Comparison of ENCODE assay signal across 23 cellular contexts in genomic region chr2:109256921-109257320, GRCh38.
A peak's percentile ranks its signal among the peaks of the same experiment; 100 is the strongest.
DNase-seq lines count a peak whose midpoint lies in the region; ATAC-seq, FAIRE-seq and TF ChIP-seq lines count a peak whose summit lies in the region.
"Had no signal": no experiment of that assay in that cellular context is flagged by ENCODE, and none has a peak within 500 bp of the region (broad histone marks: within the 10 kb centered on the region; RNA-seq: fewer than 3 reads in every experiment).

No MANE protein-coding gene starts in this region.

- intact Hi-C loops in spleen (cut with DNase I; ENCODE audit: low total_unique reads): no loop called here
- intact Hi-C loops in colonic mucosa (cut with DNase I): no loop called here

- H3K27ac ChIP-seq in astrocyte (ENCODE audit: low read depth, low read length) (no peak overlapping the region), spleen (no peak overlapping the region), colonic mucosa (no peak overlapping the region)
- H3K27ac ChIP-seq: 22Rv1 had no signal

- H3K27me3 ChIP-seq in astrocyte (ENCODE audit: insufficient read depth, low read length) (peaks cover 7% of the 10 kb centered on the region), spleen (replicated peaks in 1 of 7) (no peaks in the 10 kb centered on the region), colonic mucosa (no peaks in the 10 kb centered on the region)
- H3K27me3 ChIP-seq: neutrophil, Peyer's patch, tibial nerve had no signal

- peaks cover 69% of the 10 kb centered on the region for H4K20me1 ChIP-seq in astrocyte (ENCODE audit: insufficient read depth, low read length)

- H3K36me3 ChIP-seq in astrocyte (ENCODE audit: insufficient read depth, low read length) (no peaks in the 10 kb centered on the region), spleen (no peaks in the 10 kb centered on the region), colonic mucosa (no peaks in the 10 kb centered on the region)
- H3K36me3 ChIP-seq: neutrophil, Peyer's patch, tibial nerve had no signal

- H3K4me1 ChIP-seq in astrocyte (ENCODE audit: insufficient read depth, low read length) (no peaks in the 10 kb centered on the region), spleen (peaks cover 23 to 63% (median 33%) of the 10 kb centered on the region in 6 donors), colonic mucosa (no peaks in the 10 kb centered on the region)

- no peak overlapping the region for H3K4me3 Mint-ChIP-seq in astrocyte (ENCODE audit: unreplicated experiment)
- H3K4me3 Mint-ChIP-seq: activated T-cell treated with anti-CD3 and anti-CD28 coated beads, Interleukin-2, amount 50 U/mL, for 24 hours; CD4-positive, alpha-beta T cell; mesothelial cell of epicardium had no signal

- no peak overlapping the region for H3K27ac Mint-ChIP-seq in astrocyte (ENCODE audit: unreplicated experiment)
- H3K27ac Mint-ChIP-seq: activated T-cell treated with anti-CD3 and anti-CD28 coated beads, Interleukin-2, amount 50 U/mL, for 24 hours; CD4-positive, alpha-beta T cell; mesothelial cell of epicardium had no signal

- TF ChIP-seq CTCF in astrocyte (IDR thresholded peaks at IDR 0.05; ENCODE audit: insufficient read depth, low read depth, low read length): no peak
- TF ChIP-seq CTCF in spleen (IDR thresholded peaks at IDR 0.05 in 8 of 11, conservative IDR thresholded peaks at IDR 0.05 in 3 of 11): no peak
- no peak for TF ChIP-seq CTCF in colonic mucosa (IDR thresholded peaks at IDR 0.05)

- H3K4me3 ChIP-seq in astrocyte (ENCODE audit: insufficient read depth, low read depth, low read length) (no peak overlapping the region), spleen (no peak overlapping the region), colonic mucosa (no peak overlapping the region)
- H3K4me3 ChIP-seq: Peyer's patch, tibial nerve had no signal

- H2AFZ ChIP-seq in astrocyte (ENCODE audit: low read depth, low read length): no peak overlapping the region

- H3K36me3 Mint-ChIP-seq in astrocyte (ENCODE audit: low read depth, unreplicated experiment): peaks cover 2% of the 10 kb centered on the region
- H3K36me3 Mint-ChIP-seq: mesothelial cell of epicardium had no signal

- no peaks in the 10 kb centered on the region for H3K9me3 ChIP-seq in astrocyte (ENCODE audit: insufficient read depth, low read depth, low read length)
- no peaks in the 10 kb centered on the region for H3K9me3 ChIP-seq in spleen
- no peaks in the 10 kb centered on the region for H3K9me3 ChIP-seq in colonic mucosa
- H3K9me3 ChIP-seq: neutrophil, Peyer's patch, tibial nerve had no signal

- WGBS in spleen, 5 donors: 78 to 93% (median 80%) methylated on average over 7 of the region's 7 CpGs

- H3K4me2 ChIP-seq in astrocyte (ENCODE audit: low read length): no peak overlapping the region

- peaks cover 9% of the 10 kb centered on the region for H3K4me1 Mint-ChIP-seq in astrocyte (ENCODE audit: low read depth, unreplicated experiment)
- H3K4me1 Mint-ChIP-seq: mesothelial cell of epicardium had no signal

- peaks cover 3% of the 10 kb centered on the region for H3K79me2 ChIP-seq in astrocyte (ENCODE audit: insufficient read depth, low read length)

- DNase-seq in activated T-cell treated with anti-CD3 and anti-CD28 coated beads, Interleukin-2, amount 50 U/mL, for 1 hour: peak; percentile 2
- DNase-seq in activated T-cell treated with anti-CD3 and anti-CD28 coated beads for 4 hours: no peak
- peak; percentile 18 for DNase-seq in astrocyte (ENCODE audit: low read depth)
- DNase-seq in hepatic stellate cell (ENCODE audit: low spot score): peak; percentile 45
- peak; percentile 52 for DNase-seq in spleen
- DNase-seq in colonic mucosa: no peak
- DNase-seq in NCI-H2196 (lab: John Stamatoyannopoulos, UW; ENCODE audit: unreplicated experiment): no peak
- DNase-seq: activated T-cell treated with anti-CD3 and anti-CD28 coated beads, Interleukin-2, amount 50 U/mL, for 24 hours; CD4-positive, alpha-beta T cell; central memory CD4-positive, alpha-beta T cell; DMS79 treated with DMSO at 0.1 percent for 48 hours; NCI-H748 treated with DMSO at 0.1 percent for 48 hours; Peyer's patch; stimulated activated CD4-positive, alpha-beta T cell treated with anti-CD3 and anti-CD28 coated beads, Interleukin-4, amount 100 ng/mL, for 24 hours; stimulated activated CD8-positive, alpha-beta memory T cell treated with anti-CD3 and anti-CD28 coated beads, Interleukin-4, amount 100 ng/mL, for 48 hours had no signal

- peaks cover 27% of the 10 kb centered on the region for H3K27me3 Mint-ChIP-seq in astrocyte (ENCODE audit: low read depth, unreplicated experiment)
- H3K27me3 Mint-ChIP-seq: activated T-cell treated with anti-CD3 and anti-CD28 coated beads, Interleukin-2, amount 50 U/mL, for 24 hours; CD4-positive, alpha-beta T cell had no signal

- H3K9ac ChIP-seq in astrocyte (ENCODE audit: low read length) (no peak overlapping the region), colonic mucosa (ENCODE audit: low read depth in 2 of 2, low read length in 2 of 2) (no peak overlapping the region)

- no peak for ATAC-seq in GM18870 (IDR thresholded peaks at IDR 0.05; ENCODE audit: unreplicated experiment)

- no peak for FAIRE-seq in astrocyte (lab: Jason Lieb, UNC)
- FAIRE-seq: endometrium, GM19239, TTC549 had no signal

- no peak for TF ChIP-seq POLR2A in spleen (IDR thresholded peaks at IDR 0.05)

- peaks cover 1% of the 10 kb centered on the region for H3K9me3 Mint-ChIP-seq in astrocyte (ENCODE audit: unreplicated experiment)
- H3K9me3 Mint-ChIP-seq: activated T-cell treated with anti-CD3 and anti-CD28 coated beads, Interleukin-2, amount 50 U/mL, for 24 hours; CD4-positive, alpha-beta T cell; mesothelial cell of epicardium had no signal

Comparison
In these comparisons a context has a peak if more than half of its experiments do, and no peak if none do; other contexts are left out.
1. DNase-seq: peak in activated T-cell treated with anti-CD3 and anti-CD28 coated beads, Interleukin-2, amount 50 U/mL, for 1 hour (single experiment), astrocyte (single experiment), hepatic stellate cell (single experiment) and spleen (single experiment); none in activated T-cell treated with anti-CD3 and anti-CD28 coated beads for 4 hours (single experiment), colonic mucosa (single experiment) and NCI-H2196 (single experiment).